ENCODE assay signal across 16 cellular contexts in the genomic region with DNA sequence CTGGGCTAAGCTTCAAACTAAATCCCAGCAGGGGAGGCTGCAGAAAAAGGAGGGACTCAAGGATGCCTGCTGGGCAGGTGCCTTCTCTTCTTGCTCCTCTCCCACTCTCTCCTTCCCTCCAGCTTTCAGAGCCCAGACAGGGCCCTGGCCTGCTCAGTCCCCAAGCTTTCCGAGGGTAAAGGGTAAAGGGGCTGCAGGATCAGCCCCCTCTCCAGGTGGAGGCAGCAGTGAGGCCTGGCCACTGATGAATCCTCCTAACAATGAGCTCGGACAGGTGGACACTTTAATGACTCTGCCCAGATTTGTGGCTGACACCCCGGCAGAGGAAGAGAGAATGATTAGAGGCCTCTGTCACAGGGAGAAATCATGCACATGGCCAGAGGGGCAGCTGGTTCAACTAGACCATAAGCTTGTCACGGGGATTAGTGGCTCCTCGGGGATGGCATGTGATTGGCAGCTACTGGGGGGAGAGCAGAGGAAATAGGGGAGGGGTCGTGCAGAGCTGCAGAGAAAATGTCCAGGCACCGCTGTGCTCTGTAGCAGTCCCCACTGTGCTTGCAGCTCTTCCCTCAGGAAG.
"Had no signal": no experiment of that assay in that cellular context is flagged by ENCODE, and none has a peak within 500 bp of the region (broad histone marks: within the 10 kb centered on the region; RNA-seq: fewer than 3 reads in every experiment).

No MANE protein-coding gene starts in this region.

- H3K4me1 ChIP-seq: breast epithelium, vagina had no signal

- H3K27ac ChIP-seq: breast epithelium, tibial nerve, vagina had no signal

- H3K27me3 ChIP-seq: tibial nerve, vagina had no signal

- H3K9me3 ChIP-seq: breast epithelium, tibial nerve, vagina had no signal

- H3K36me3 ChIP-seq: breast epithelium, tibial nerve, vagina had no signal

- H3K4me3 ChIP-seq: breast epithelium, lung, tibial nerve, vagina had no signal

- DNase-seq: activated CD4-positive, alpha-beta T cell treated with anti-CD3 and anti-CD28 coated beads, Interleukin-2, amount 50 U/mL, for 1 hour; activated CD4-positive, CD25-positive, alpha-beta regulatory T cell; activated naive CD4-positive, alpha-beta T cell; anterior cingulate cortex; dermis blood vessel endothelial cell; hypothalamus; immature natural killer cell; naive B cell; posterior cingulate gyrus; stimulated activated CD4-positive, alpha-beta T cell treated with anti-CD3 and anti-CD28 coated beads, Interleukin-15, amount 100 ng/mL, for 24 hours; stimulated activated CD4-positive, alpha-beta T cell treated with anti-CD3 and anti-CD28 coated beads, Interleukin-4, amount 100 ng/mL, for 24 hours; stimulated activated naive CD4-positive, alpha-beta T cell had no signal
